Comparison of ENCODE assay signal across 12 cellular contexts in genomic region chr3:114447545-114447944, GRCh38.
DNase-seq lines count a peak whose midpoint lies in the region; ATAC-seq and TF ChIP-seq lines count a peak whose summit lies in the region.
"Had no signal": no experiment of that assay in that cellular context is flagged by ENCODE, and none has a peak within 500 bp of the region (broad histone marks: within the 10 kb centered on the region; RNA-seq: fewer than 3 reads in every experiment).

No MANE protein-coding gene starts in this region.

- peak; percentile 41 for ATAC-seq in GM18909 (IDR thresholded peaks at IDR 0.05; ENCODE audit: poor library complexity, unreplicated experiment)
- ATAC-seq: activated CD4-positive, CD25-positive, alpha-beta regulatory T cell treated with anti-CD3 and anti-CD28 coated beads, Interleukin-2, amount 50 U/mL, for 24 hours had no signal

- peak; percentile 84 for DNase-seq in A673 (ENCODE audit: low spot score)
- DNase-seq in NCI-H128 (lab: John Stamatoyannopoulos, UW; ENCODE audit: unreplicated experiment), result peak; percentile 35
- no peak for DNase-seq in dorsolateral prefrontal cortex
- no peak for DNase-seq in NCI-H187 treated with DMSO at 0.1 percent for 48 hours (lab: John Stamatoyannopoulos, UW)
- no peak for DNase-seq in Peyer's patch
- no peak for DNase-seq in H7
- no peak for DNase-seq in COLO829 (ENCODE audit: low spot score)
- DNase-seq: activated naive CD4-positive, alpha-beta T cell; AML-193; OCI-M1 had no signal

- CTCF ChIA-PET in A673 (lab: Charles Lee), result interaction anchor here (0.6 to 1.8 kb wide), 6 partner anchors 25 to 157 kb away, joined by 3 to 21 read pairs (median 6); no protein-coding TSS in a partner anchor

- H3K4me3 ChIP-seq in A673 (ENCODE audit: low read depth, low read length, poor library complexity, severe bottlenecking) (peak overlapping the region; percentile 18), dorsolateral prefrontal cortex (peak overlapping the region in 41 of 59 donors; percentile 0 to 76 (median 26)), Peyer's patch (no peak overlapping the region), H7 (ENCODE audit: insufficient read depth, low read depth, low read length) (no peak overlapping the region)

- POLR2A ChIA-PET in A673 (lab: Charles Lee; ENCODE audit: low non-redundant PET), result interaction anchor here (0.7 kb wide), 1 partner anchor 64 kb away, joined by 3 read pairs; no protein-coding TSS in a partner anchor

- TF ChIP-seq CTCF in A673 (conservative IDR thresholded peaks at IDR 0.05; ENCODE audit: low read depth, low read length) (peak; percentile 56), dorsolateral prefrontal cortex (IDR thresholded peaks at IDR 0.05 in 54 of 56, conservative IDR thresholded peaks at IDR 0.05 in 2 of 56; ENCODE audit: low read depth in 1 of 56, partially characterized antibody in 56 of 56) (peak in 38 of 56 donors; percentile 12 to 59 (median 38)), Peyer's patch (IDR thresholded peaks at IDR 0.05) (no peak)

- H3K9me3 ChIP-seq in A673 (ENCODE audit: low read depth, low read length, poor library complexity, severe bottlenecking) (no peaks in the 10 kb centered on the region), Peyer's patch (no peaks in the 10 kb centered on the region)

- H3K4me1 ChIP-seq in A673 (ENCODE audit: insufficient read depth, low read length, poor library complexity, severe bottlenecking), result peaks cover 87% of the 10 kb centered on the region
- H3K4me1 ChIP-seq in Peyer's patch, result peaks cover 0 to 8% (median 0%) of the 10 kb centered on the region in 4 donors

- no peaks in the 10 kb centered on the region for H3K36me3 ChIP-seq in A673 (ENCODE audit: insufficient read depth, low read length, poor library complexity, severe bottlenecking)
- H3K36me3 ChIP-seq in Peyer's patch, result no peaks in the 10 kb centered on the region
- H3K36me3 ChIP-seq in H7 (replicated peaks; ENCODE audit: control insufficient read depth, insufficient read depth, low read length), result no peaks in the 10 kb centered on the region

- intact Hi-C loops in A673 (cut with micrococcal nuclease; ENCODE audit: unreplicated experiment) (loop anchor here (5.0 to 10.0 kb wide), 3 partner anchors 35 to 293 kb away; no protein-coding TSS in a partner anchor), dorsolateral prefrontal cortex (cut with DNase I) (loop anchor here (1.0 to 5.0 kb wide), 2 partner anchors 63 to 80 kb away; no protein-coding TSS in a partner anchor)

- no TSS peak for BruUV-seq in A673 (replicated peaks; lab: Mats Ljungman, UMichigan)

- H3K27me3 ChIP-seq in A673 (replicated peaks; ENCODE audit: insufficient read depth, low read depth, low read length, poor library complexity) (no peaks in the 10 kb centered on the region), dorsolateral prefrontal cortex (no peaks in the 10 kb centered on the region), Peyer's patch (no peaks in the 10 kb centered on the region), H7 (ENCODE audit: control insufficient read depth, insufficient read depth, low read length) (no peaks in the 10 kb centered on the region)

- H3K27ac ChIP-seq in A673 (ENCODE audit: low read depth, low read length, poor library complexity, severe bottlenecking), result peak overlapping the region; percentile 61
- H3K27ac ChIP-seq in dorsolateral prefrontal cortex, result peak overlapping the region; percentile 53 to 99 (median 96)
- H3K27ac ChIP-seq in Peyer's patch, result peak overlapping the region in 1 of 4 donors; percentile 22

- no peak for TF ChIP-seq POLR2A in Peyer's patch (IDR thresholded peaks at IDR 0.05)

Comparison
In these comparisons a context has a peak if more than half of its experiments do, and no peak if none do; other contexts are left out.
1. DNase-seq: peak in A673 (single experiment) and NCI-H128 (single experiment); none in dorsolateral prefrontal cortex (0 of 10), NCI-H187 treated with DMSO at 0.1 percent for 48 hours (single experiment), Peyer's patch (0 of 3), H7 (single experiment) and COLO829 (single experiment).
2. H3K4me3 ChIP-seq: peak in A673 (single experiment) and dorsolateral prefrontal cortex (41 of 59); none in Peyer's patch (0 of 4) and H7 (single experiment).
3. CTCF ChIP-seq: peak in A673 (single experiment) and dorsolateral prefrontal cortex (38 of 56); none in Peyer's patch (0 of 6).